Comparison of ENCODE assay signal across 8 cellular contexts in the genomic region with DNA sequence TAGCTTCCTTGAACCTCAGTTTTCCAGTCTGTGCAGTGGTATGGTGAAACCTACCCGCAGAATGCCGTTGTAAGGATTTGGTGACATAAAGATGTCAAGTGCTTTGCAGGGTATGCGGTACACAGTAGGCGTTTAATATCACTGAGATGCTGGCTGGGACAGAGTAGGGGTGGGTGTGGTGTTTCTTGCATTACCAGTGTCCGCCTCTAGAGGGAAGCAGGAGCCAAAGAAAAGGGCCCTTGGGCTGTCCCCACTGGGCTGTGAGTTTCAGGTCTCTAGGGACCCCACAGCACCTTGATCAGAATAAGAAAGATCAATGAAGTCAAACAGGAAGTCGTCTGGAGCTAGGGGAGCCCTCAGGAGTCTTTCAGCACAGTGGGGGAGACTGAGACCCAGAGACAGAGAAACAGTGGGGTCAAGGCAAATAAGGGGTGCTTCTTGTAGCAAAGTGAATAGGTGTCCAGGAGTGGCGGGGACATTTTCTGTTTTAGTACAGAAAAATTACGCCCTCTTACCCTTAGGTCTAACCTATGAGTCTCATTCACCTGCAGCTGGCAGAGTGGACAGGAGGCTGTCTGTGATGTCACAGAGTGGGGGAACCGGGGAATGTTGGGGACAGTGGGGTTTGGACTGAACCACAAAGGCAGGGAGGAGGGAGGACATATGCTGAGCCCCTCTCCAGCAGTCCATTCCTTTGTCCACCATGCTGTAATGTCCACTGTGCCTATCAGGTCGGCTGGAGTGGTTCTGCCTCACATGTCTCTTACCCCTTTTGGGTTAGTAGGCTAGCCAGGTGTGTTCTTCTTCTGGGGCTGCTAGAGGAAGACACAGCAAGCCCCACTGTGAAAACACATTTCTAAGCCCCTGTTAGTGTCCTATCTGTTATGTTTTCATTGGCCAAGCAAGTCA. TPM values are rescaled to one million over a fixed set of nuclear protein-coding genes. Genes with fewer than 3 reads are reported as not detected.
DNase-seq lines count a peak whose midpoint lies in the region; ATAC-seq and TF ChIP-seq lines count a peak whose summit lies in the region.

No MANE protein-coding gene starts in this region.

- no peaks in the 10 kb centered on the region for H3K79me2 ChIP-seq in OCI-LY1 (ENCODE audit: insufficient read depth, low read length)

- no peaks in the 10 kb centered on the region for H3K9me3 ChIP-seq in OCI-LY1 (ENCODE audit: low read length)
- H3K9me3 ChIP-seq in aorta (ENCODE audit: control insufficient read depth, low read length): no peaks in the 10 kb centered on the region

- H3K36me3 ChIP-seq in OCI-LY1 (ENCODE audit: insufficient read depth, low read length) (no peaks in the 10 kb centered on the region), aorta (ENCODE audit: control insufficient read depth in 1 of 2, insufficient read depth in 2 of 2, low read length in 1 of 2) (no peaks in the 10 kb centered on the region)

- no peaks in the 10 kb centered on the region for H3K9me2 ChIP-seq in OCI-LY1 (ENCODE audit: low read depth, low read length)

- H3K4me2 ChIP-seq in OCI-LY1 (ENCODE audit: low read length): no peak overlapping the region

- H3F3A ChIP-seq in OCI-LY1 (ENCODE audit: insufficient read depth, low read length): no peaks in the 10 kb centered on the region

- H3K27me3 Mint-ChIP-seq in activated T-cell treated with anti-CD3 and anti-CD28 coated beads, Interleukin-2, amount 50 U/mL, for 72 hours (ENCODE audit: low read depth): peaks cover 11% of the 10 kb centered on the region

- no peak overlapping the region for H3K27ac Mint-ChIP-seq in activated T-cell treated with anti-CD3 and anti-CD28 coated beads, Interleukin-2, amount 50 U/mL, for 72 hours

- H2AFZ ChIP-seq in OCI-LY1 (ENCODE audit: low read length): no peak overlapping the region

- no peaks in the 10 kb centered on the region for H3K4me1 ChIP-seq in OCI-LY1 (ENCODE audit: insufficient read depth, low read length, severe bottlenecking)
- H3K4me1 ChIP-seq in aorta (ENCODE audit: control insufficient read depth in 1 of 2, insufficient read depth in 2 of 2, low read length in 2 of 2): no peaks in the 10 kb centered on the region

- H3K36me3 Mint-ChIP-seq in activated T-cell treated with anti-CD3 and anti-CD28 coated beads, Interleukin-2, amount 50 U/mL, for 72 hours (ENCODE audit: insufficient read depth in 2 of 2): no peaks in the 10 kb centered on the region

- no peak overlapping the region for H3K27ac ChIP-seq in OCI-LY1 (ENCODE audit: low read depth, low read length, poor library complexity, severe bottlenecking)
- no peak overlapping the region for H3K27ac ChIP-seq in aorta (ENCODE audit: low read depth in 1 of 2, low read length in 2 of 2)

- no peak overlapping the region for H3K4me3 Mint-ChIP-seq in activated T-cell treated with anti-CD3 and anti-CD28 coated beads, Interleukin-2, amount 50 U/mL, for 72 hours

- H3K4me3 ChIP-seq in OCI-LY1 (ENCODE audit: low read depth, low read length, poor library complexity, severe bottlenecking): no peak overlapping the region
- no peak overlapping the region for H3K4me3 ChIP-seq in foreskin fibroblast (ENCODE audit: low read depth in 1 of 2, low read length in 2 of 2)
- H3K4me3 ChIP-seq in aorta (ENCODE audit: low read length in 2 of 2): no peak overlapping the region

- TF ChIP-seq CTCF in OCI-LY1 (IDR thresholded peaks at IDR 0.05; ENCODE audit: low read length): peak; percentile 77
- TF ChIP-seq CTCF in foreskin fibroblast (IDR thresholded peaks at IDR 0.05; ENCODE audit: low read depth, low read length): peak; percentile 92

- peaks cover 5% of the 10 kb centered on the region; the same call in 1 of the 2 replicates for H3K27me3 ChIP-seq in OCI-LY1 (ENCODE audit: insufficient read depth, low read length)
- H3K27me3 ChIP-seq in aorta (ENCODE audit: control insufficient read depth in 1 of 2, insufficient read depth in 2 of 2, low read length in 1 of 2): no peaks in the 10 kb centered on the region

- DNase-seq in SIG-M5 treated with dmso at 0.1 percent for 504 hours (lab: John Stamatoyannopoulos, UW; ENCODE audit: unreplicated experiment): peak; percentile 23
- DNase-seq in SIG-M5 (lab: John Stamatoyannopoulos, UW): no peak
- peak; percentile 76 to 79 for DNase-seq in activated T-cell treated with anti-CD3 and anti-CD28 coated beads, Interleukin-2, amount 50 U/mL, for 72 hours
- DNase-seq in foreskin fibroblast: peak in 1 of 2 donors; percentile 69
- peak; percentile 51 for DNase-seq in pons (ENCODE audit: low spot score)
- DNase-seq in aorta: no peak

- H3K4me1 Mint-ChIP-seq in activated T-cell treated with anti-CD3 and anti-CD28 coated beads, Interleukin-2, amount 50 U/mL, for 72 hours (ENCODE audit: low read depth): peaks cover 13% of the 10 kb centered on the region

- 33 to 42% methylated on average over 10 of the region's 10 CpGs for WGBS in aorta, 2 donors

- ATAC-seq in HG02943 (IDR thresholded peaks at IDR 0.05; ENCODE audit: low read depth, unreplicated experiment) (peak; percentile 63), aorta (ENCODE audit: low FRiP score) (peak; percentile 68)
- peak; percentile 89 to 90 for ATAC-seq in activated T-cell treated with anti-CD3 and anti-CD28 coated beads, Interleukin-2, amount 50 U/mL, for 72 hours (replicated peaks in 1 of 2)

- H4K20me1 ChIP-seq in OCI-LY1 (ENCODE audit: insufficient read depth, low read length): no peaks in the 10 kb centered on the region

- H3K9me3 Mint-ChIP-seq in activated T-cell treated with anti-CD3 and anti-CD28 coated beads, Interleukin-2, amount 50 U/mL, for 72 hours: no peaks in the 10 kb centered on the region

- intact Hi-C loops in aorta (cut with DNase I): loop anchor here in 1 of 2 donors (5.0 kb wide), 2 partner anchors 75 to 350 kb away; no protein-coding TSS in a partner anchor

- no peak overlapping the region for H3K9ac ChIP-seq in OCI-LY1 (ENCODE audit: low read length)

RNA-seq across cellular contexts. Expression of gene TEX53, which starts 4.7 kb away (rescaled TPM):
- not detected for total RNA-seq in activated T-cell treated with anti-CD3 and anti-CD28 coated beads, Interleukin-2, amount 50 U/mL, for 72 hours
- not detected for total RNA-seq in aorta
- not detected for polyA plus RNA-seq in aorta

RNA-seq across cellular contexts. Expression of gene TEX48, which starts 19.7 kb away (rescaled TPM):
- 1 to 10 TPM; 1.4 to 1.7 TPM for total RNA-seq in activated T-cell treated with anti-CD3 and anti-CD28 coated beads, Interleukin-2, amount 50 U/mL, for 72 hours
- total RNA-seq in aorta: not detected
- not detected for polyA plus RNA-seq in aorta

RNA-seq across cellular contexts. Expression of gene TMEM268, which starts 51.2 kb away (rescaled TPM):
- 10 to 100 TPM; 36.0 to 39.2 TPM for total RNA-seq in activated T-cell treated with anti-CD3 and anti-CD28 coated beads, Interleukin-2, amount 50 U/mL, for 72 hours
- total RNA-seq in aorta: 1 to 10 TPM; 9.1 to 9.8 TPM
- polyA plus RNA-seq in aorta: 1 to 10 TPM; 2.7 to 5.4 TPM

Comparison
In these comparisons a context has a peak if more than half of its experiments do, and no peak if none do; other contexts are left out.
1. DNase-seq: peak in SIG-M5 treated with dmso at 0.1 percent for 504 hours (single experiment), activated T-cell treated with anti-CD3 and anti-CD28 coated beads, Interleukin-2, amount 50 U/mL, for 72 hours (2 of 2) and pons (single experiment); none in SIG-M5 (single experiment) and aorta (0 of 2).
2. Peak in every context shown above with its lines, with median percentiles within 50 percentile points of each other: ATAC-seq.